ENCODE assay signal across 8 cellular contexts in genomic region chr13:36344886-36345437, GRCh38. TPM values are rescaled to one million over a fixed set of nuclear protein-coding genes. Genes with fewer than 3 reads are reported as not detected.
DNase-seq lines count a peak whose midpoint lies in the region; ATAC-seq and TF ChIP-seq lines count a peak whose summit lies in the region.

No MANE protein-coding gene starts in this region.

- no peaks in the 10 kb centered on the region for H3K27me3 ChIP-seq in tibial nerve

- no peak for TF ChIP-seq EP300 in tibial nerve (IDR thresholded peaks at IDR 0.05)

- peak overlapping the region; percentile 94 for H3K4me3 Mint-ChIP-seq in memory B cell

- H3K4me1 Mint-ChIP-seq in memory B cell: peaks cover 6% of the 10 kb centered on the region

- no peaks in the 10 kb centered on the region for H3K36me3 ChIP-seq in tibial nerve

- ATAC-seq in GM18498 (IDR thresholded peaks at IDR 0.05; ENCODE audit: unreplicated experiment) (peak; percentile 30), memory B cell (ENCODE audit: low read depth) (peak; percentile 18), GM21723 (IDR thresholded peaks at IDR 0.05; ENCODE audit: unreplicated experiment) (no peak), HG03469 (IDR thresholded peaks at IDR 0.05; ENCODE audit: unreplicated experiment) (no peak)

- no peak for TF ChIP-seq POLR2A in tibial nerve (IDR thresholded peaks at IDR 0.05)

- peak overlapping the region; percentile 100 for H3K27ac ChIP-seq in caudate nucleus (ENCODE audit: low read depth, low read length)
- H3K27ac ChIP-seq in tibial nerve: peak overlapping the region; percentile 99 to 100 (median 100)

- peak; percentile 13 for DNase-seq in NCI-H524 treated with DMSO at 0.1 percent for 48 hours (lab: John Stamatoyannopoulos, UW)
- peak in 5 of 61 donors; percentile 6 to 15 (median 15) for DNase-seq in caudate nucleus (lab: John Stamatoyannopoulos, UW)
- DNase-seq in memory B cell (ENCODE audit: low spot score in 2 of 2): peak in 1 of 2 donors; percentile 9
- DNase-seq in tibial nerve (ENCODE audit: low spot score in 2 of 2): no peak
- DNase-seq in epidermal melanocyte (ENCODE audit: insufficient read length, low spot score): no peak

- 11 to 14% methylated on average over 14 of the region's 14 CpGs for WGBS in tibial nerve, 2 donors

- H3K27ac Mint-ChIP-seq in memory B cell: peak overlapping the region; percentile 95

- H3K9me3 ChIP-seq in tibial nerve: no peaks in the 10 kb centered on the region

- peaks cover 0 to 58% (median 13%) of the 10 kb centered on the region in 4 donors for H3K4me1 ChIP-seq in tibial nerve

- TF ChIP-seq CTCF in tibial nerve (IDR thresholded peaks at IDR 0.05): no peak

- H3K4me3 ChIP-seq in tibial nerve: peak overlapping the region; percentile 67 to 99 (median 91)

- H3K36me3 Mint-ChIP-seq in memory B cell: no peaks in the 10 kb centered on the region

- H3K9me3 Mint-ChIP-seq in memory B cell: no peaks in the 10 kb centered on the region

- peaks cover 6% of the 10 kb centered on the region for H3K27me3 Mint-ChIP-seq in memory B cell

RNA-seq across cellular contexts. Expression of gene SPART, which starts 1.2 kb away (rescaled TPM):
- 10 to 100 TPM; 50.7 to 77.4 (median 62.4) TPM for total RNA-seq in tibial nerve

RNA-seq across cellular contexts. Expression of gene CCDC169, which starts 47.3 kb away (rescaled TPM):
- under 1 TPM in 3 of 4 donors, not detected in 1; 0.30 to 0.63 (median 0.39) TPM for total RNA-seq in tibial nerve

Comparison
In these comparisons a context has a peak if more than half of its experiments do, and no peak if none do; other contexts are left out.
1. ATAC-seq: peak in GM18498 (single experiment) and memory B cell (single experiment); none in GM21723 (single experiment) and HG03469 (single experiment).